18 cellular contexts compared by ENCODE assay signal in the genomic region with DNA sequence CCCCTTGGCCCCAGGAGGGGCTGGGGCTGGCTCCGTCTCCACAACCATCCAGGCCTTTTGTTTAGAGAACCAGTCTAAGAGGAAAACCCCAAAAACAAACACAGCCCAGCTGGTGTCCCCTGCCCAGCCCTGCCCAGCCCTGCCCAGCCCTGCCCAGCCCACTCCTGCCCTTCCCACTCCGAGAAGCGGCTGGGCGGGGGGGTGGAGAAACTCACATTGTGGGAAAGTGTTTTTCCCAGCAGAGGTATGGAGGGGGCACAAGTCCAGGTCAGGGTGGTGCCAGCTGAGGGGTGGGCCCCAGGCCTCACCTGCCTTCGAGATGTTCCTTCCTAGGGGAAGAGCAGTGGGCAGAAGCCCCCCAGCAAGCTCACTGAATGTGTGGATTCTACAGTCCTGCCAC. TPM values are rescaled to one million over a fixed set of nuclear protein-coding genes. Genes with fewer than 3 reads are reported as not detected.
A peak's percentile ranks its signal among the peaks of the same experiment; 100 is the strongest.
DNase-seq lines count a peak whose midpoint lies in the region; ATAC-seq and TF ChIP-seq lines count a peak whose summit lies in the region.
"Had no signal": no experiment of that assay in that cellular context is flagged by ENCODE, and none has a peak within 500 bp of the region (broad histone marks: within the 10 kb centered on the region; RNA-seq: fewer than 3 reads in every experiment).

No MANE protein-coding gene starts in this region.

- H2AFZ ChIP-seq in mesenchymal stem cell (ENCODE audit: low read depth, low read length), result no peak overlapping the region

- H3K23ac ChIP-seq in mesenchymal stem cell (ENCODE audit: low read length in 2 of 2), result no peak overlapping the region

- H3K4me3 ChIP-seq in H7 (ENCODE audit: insufficient read depth, low read depth, low read length) (no peak overlapping the region), Panc1 (ENCODE audit: low read depth in 2 of 2, low read length in 2 of 2) (no peak overlapping the region), mesenchymal stem cell (ENCODE audit: insufficient read depth in 1 of 2, low read depth in 1 of 2, low read length in 2 of 2) (no peak overlapping the region), spleen (no peak overlapping the region)
- H3K4me3 ChIP-seq: SK-N-MC had no signal

- no peak overlapping the region for H3K14ac ChIP-seq in mesenchymal stem cell (ENCODE audit: low read length in 2 of 2)

- no peak overlapping the region for H3K9ac ChIP-seq in mesenchymal stem cell (ENCODE audit: low read length)

- no peak overlapping the region for H2BK120ac ChIP-seq in mesenchymal stem cell (ENCODE audit: low read depth, low read length)

- H3K4me2 ChIP-seq in mesenchymal stem cell (ENCODE audit: low read length, poor library complexity, severe bottlenecking), result no peak overlapping the region

- ATAC-seq in Panc1, result no peak

- H4K8ac ChIP-seq in mesenchymal stem cell (ENCODE audit: low read length), result peak overlapping the region; percentile 51

- in situ Hi-C loops in Panc1 (cut with HindIII; ENCODE audit: low pct_unique_long_range_greater_than_20kb, low sequenced_read_pairs), result no loop called here

- peak overlapping the region; percentile 7 for H4K91ac ChIP-seq in mesenchymal stem cell (ENCODE audit: low read length)

- peak overlapping the region; percentile 54 for H2BK15ac ChIP-seq in mesenchymal stem cell (ENCODE audit: low read depth, poor library complexity, severe bottlenecking)

- POLR2A ChIA-PET in Panc1 (lab: Charles Lee), result no interaction called here

- no peaks in the 10 kb centered on the region for H3K9me3 ChIP-seq in Panc1 (ENCODE audit: control insufficient read depth, insufficient read depth, low read depth, low read length)
- no peaks in the 10 kb centered on the region for H3K9me3 ChIP-seq in mesenchymal stem cell (ENCODE audit: control insufficient read depth, low read length)
- no peaks in the 10 kb centered on the region for H3K9me3 ChIP-seq in spleen
- H3K9me3 ChIP-seq: Caco-2 had no signal

- no peak for TF ChIP-seq POLR2A in spleen (IDR thresholded peaks at IDR 0.05)

- no TSS peak for BruUV-seq in Panc1 (replicated peaks; lab: Mats Ljungman, UMichigan)

- H3K36me3 ChIP-seq in H7 (replicated peaks; ENCODE audit: control insufficient read depth, insufficient read depth, low read length) (no peaks in the 10 kb centered on the region), Panc1 (ENCODE audit: control insufficient read depth, insufficient read depth, low read length) (no peaks in the 10 kb centered on the region), mesenchymal stem cell (ENCODE audit: control insufficient read depth in 1 of 2, insufficient read depth in 2 of 2, low read depth in 1 of 2, low read length in 2 of 2) (no peaks in the 10 kb centered on the region), spleen (no peaks in the 10 kb centered on the region)

- TF ChIP-seq CTCF in Panc1 (IDR thresholded peaks at IDR 0.05), result no peak
- TF ChIP-seq CTCF in spleen (IDR thresholded peaks at IDR 0.05 in 8 of 11, conservative IDR thresholded peaks at IDR 0.05 in 3 of 11), result no peak

- intact Hi-C loops in Panc1 (cut with micrococcal nuclease; ENCODE audit: unreplicated experiment), result loop anchor here (2.0 kb wide), 1 partner anchor 39 kb away; no protein-coding TSS in a partner anchor
- intact Hi-C loops in spleen (cut with DNase I; ENCODE audit: low total_unique reads), result loop anchor here (2.0 kb wide), 1 partner anchor 103 kb away; no protein-coding TSS in a partner anchor

- WGBS in mesenchymal stem cell, result 86% methylated on average over 5 of the region's 5 CpGs
- 83 to 95% (median 91%) methylated on average over 5 of the region's 5 CpGs for WGBS in spleen, 5 donors

- peak overlapping the region in 1 of 2 experiments; percentile 58 for H2BK12ac ChIP-seq in mesenchymal stem cell (ENCODE audit: low read length in 2 of 2)

- H3K18ac ChIP-seq in mesenchymal stem cell (ENCODE audit: low read depth in 1 of 2, low read length in 2 of 2), result no peak overlapping the region

- H2AK5ac ChIP-seq in mesenchymal stem cell (ENCODE audit: low read length, severe bottlenecking), result peak overlapping the region; percentile 72

- DNase-seq in H7 (peak; percentile 42), Panc1 (ENCODE audit: low read depth, low spot score) (no peak), mesenchymal stem cell (no peak), retina (peak; percentile 8), DMS153 (lab: John Stamatoyannopoulos, UW) (no peak), spleen (no peak), SKM-1 treated with dmso at 0.1 percent for 144 hours (lab: John Stamatoyannopoulos, UW; ENCODE audit: unreplicated experiment) (no peak)
- DNase-seq: ACHN, AML-193, Caco-2, KG1, NCI-H1417 treated with DMSO at 0.1 percent for 48 hours, NCI-H1930, NCI-H2171, NCI-H446, Right ventricle myocardium superior had no signal

- H3K79me1 ChIP-seq in mesenchymal stem cell (replicated peaks; ENCODE audit: low read length, poor library complexity, severe bottlenecking), result peaks cover 7% of the 10 kb centered on the region

- CTCF ChIA-PET in Panc1 (lab: Charles Lee), result interaction anchor here (1.4 to 2.7 kb wide), 3 partner anchors 38 to 105 kb away, joined by 3 to 25 read pairs (median 11); no protein-coding TSS in a partner anchor

- no peak overlapping the region for H2BK5ac ChIP-seq in mesenchymal stem cell (ENCODE audit: low read depth, low read length, poor library complexity, severe bottlenecking)

- peaks cover 30% of the 10 kb centered on the region for H3K4me1 ChIP-seq in Panc1 (ENCODE audit: control insufficient read depth, insufficient read depth, low read length)
- H3K4me1 ChIP-seq in mesenchymal stem cell (ENCODE audit: control insufficient read depth, insufficient read depth, low read depth, low read length), result peaks cover 23% of the 10 kb centered on the region
- peaks cover 0 to 27% (median 12%) of the 10 kb centered on the region in 6 donors for H3K4me1 ChIP-seq in spleen

- H3K4ac ChIP-seq in mesenchymal stem cell (ENCODE audit: low read depth in 1 of 2, low read length in 2 of 2), result no peak overlapping the region

- H3K27ac ChIP-seq in Panc1 (ENCODE audit: low read length) (peak overlapping the region; percentile 25; the same call in 1 of the 2 replicates), mesenchymal stem cell (ENCODE audit: low read length, poor library complexity, severe bottlenecking) (no peak overlapping the region), spleen (no peak overlapping the region)
- H3K27ac ChIP-seq: SK-N-MC had no signal

- H3K27me3 ChIP-seq in H7 (ENCODE audit: control insufficient read depth, insufficient read depth, low read length) (no peaks in the 10 kb centered on the region), Panc1 (ENCODE audit: control insufficient read depth, insufficient read depth, low read length) (no peaks in the 10 kb centered on the region), mesenchymal stem cell (ENCODE audit: control insufficient read depth in 1 of 2, insufficient read depth in 1 of 2, low read length in 2 of 2) (peaks cover 0 to 3% of the 10 kb centered on the region in 2 experiments), spleen (replicated peaks in 1 of 7) (no peaks in the 10 kb centered on the region)

RNA-seq across cellular contexts. Expression of gene FAM131C, which starts 10.0 kb away (rescaled TPM):
- 0.26 and 0.45 TPM in 2 replicates for total RNA-seq in H7 (2014; rRNA removed; shearing (Covaris generic))
- 3.4 TPM for total RNA-seq in Panc1 (2021; ENCODE audit: unreplicated experiment)
- polyA plus RNA-seq in Panc1 (2012; ENCODE audit: insufficient read length), result 6.9 TPM
- 0.37 TPM for polyA plus RNA-seq in mesenchymal stem cell (2013, experiment 1 of 2)
- 0.44 TPM for polyA plus RNA-seq in mesenchymal stem cell (2013, experiment 2 of 2)
- under 1 TPM in 1 of 7 donors, not detected in 6; 0.47 TPM for total RNA-seq in spleen
- under 1 TPM in 1 of 3 donors, not detected in 2; 0.11 TPM for polyA plus RNA-seq in spleen
- polyA plus RNA-seq: CD14-positive monocyte had no signal

RNA-seq across cellular contexts. Expression of gene CLCNKB, which starts 39.9 kb away (rescaled TPM):
- 2.4 and 2.8 TPM in 2 replicates for total RNA-seq in H7 (2014; rRNA removed; shearing (Covaris generic))
- not detected for total RNA-seq in Panc1 (2021; ENCODE audit: unreplicated experiment)
- not detected for polyA plus RNA-seq in Panc1 (2012; ENCODE audit: insufficient read length)
- polyA plus RNA-seq in mesenchymal stem cell (2013, experiment 1 of 2), result 0.43 TPM
- polyA plus RNA-seq in mesenchymal stem cell (2013, experiment 2 of 2), result 0.32 TPM
- under 1 TPM in 1 of 7 donors, not detected in 6; 0.13 TPM for total RNA-seq in spleen
- under 1 TPM; 0.04 to 0.10 (median 0.06) TPM for polyA plus RNA-seq in spleen
- total RNA-seq: Caco-2 had no signal
- polyA plus RNA-seq: CD14-positive monocyte had no signal

Comparison
In these comparisons a context has a peak if more than half of its experiments do, and no peak if none do; other contexts are left out.
1. DNase-seq: peak in H7 (single experiment) and retina (single experiment); none in Panc1 (single experiment), mesenchymal stem cell (single experiment), DMS153 (single experiment), spleen (single experiment) and SKM-1 treated with dmso at 0.1 percent for 144 hours (single experiment).